In the genomic region with DNA sequence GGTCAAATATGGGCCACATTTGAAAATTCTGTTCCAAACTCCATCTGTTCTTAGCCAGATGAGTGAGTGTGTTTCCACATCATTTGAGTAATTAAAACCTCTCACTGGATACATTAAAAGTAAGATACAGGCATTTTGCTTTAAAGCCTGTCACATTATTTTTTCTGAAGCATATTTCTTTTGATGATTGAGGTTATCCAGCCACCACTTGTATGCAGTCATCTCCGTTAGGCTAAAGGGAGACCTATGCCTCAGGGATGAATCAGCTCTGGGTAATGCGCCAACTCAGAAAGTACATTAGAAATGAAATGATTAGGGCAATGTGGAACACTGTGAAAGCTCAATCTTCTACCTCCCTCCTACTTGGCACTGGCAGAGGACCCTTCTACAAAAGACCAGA, we compare ENCODE assay signal across 13 cellular contexts.
DNase-seq lines count a peak whose midpoint lies in the region; ATAC-seq and TF ChIP-seq lines count a peak whose summit lies in the region.
"Had no signal": no experiment of that assay in that cellular context is flagged by ENCODE, and none has a peak within 500 bp of the region (broad histone marks: within the 10 kb centered on the region; RNA-seq: fewer than 3 reads in every experiment).

No MANE protein-coding gene starts in this region.

- H3K4me2 ChIP-seq in OCI-LY7 (ENCODE audit: low read length) = no peak overlapping the region

- BruUV-seq in OCI-LY7 (replicated peaks; lab: Mats Ljungman, UMichigan) = no TSS peak

- no peak overlapping the region for H3K4me3 ChIP-seq in AG04450 (ENCODE audit: low read depth, low read length)
- H3K4me3 ChIP-seq in OCI-LY7 (ENCODE audit: low read depth, low read length, poor library complexity, severe bottlenecking) = no peak overlapping the region

- no peaks in the 10 kb centered on the region for H3K9me3 Mint-ChIP-seq in effector memory CD8-positive, alpha-beta T cell
- H3K9me3 Mint-ChIP-seq: activated T-cell treated with anti-CD3 and anti-CD28 coated beads, Interleukin-2, amount 50 U/mL, for 4 hours had no signal

- intact Hi-C loops in OCI-LY7 (cut with micrococcal nuclease; ENCODE audit: unreplicated experiment) = no loop called here

- no peaks in the 10 kb centered on the region for H3K36me3 ChIP-seq in OCI-LY7 (ENCODE audit: insufficient read depth, low read length)

- peaks cover 14 to 30% of the 10 kb centered on the region in 2 donors for H3K4me1 Mint-ChIP-seq in effector memory CD8-positive, alpha-beta T cell (ENCODE audit: low read depth in 2 of 2)

- H3K9me3 ChIP-seq in AG04450 (ENCODE audit: control insufficient read depth, insufficient read depth, low read length) = no peaks in the 10 kb centered on the region
- no peaks in the 10 kb centered on the region for H3K9me3 ChIP-seq in OCI-LY7 (ENCODE audit: low read length)

- DNase-seq in AG04450 (ENCODE audit: low read depth, low spot score) (peak; percentile 83), HT1080 (ENCODE audit: low read depth) (peak; percentile 94), amniotic epithelial cell (ENCODE audit: low read depth) (peak; percentile 98), hepatic stellate cell (ENCODE audit: low spot score) (peak; percentile 56), NCI-H1436 treated with DMSO at 0.1 percent for 48 hours (lab: John Stamatoyannopoulos, UW) (no peak), OCI-LY7 (ENCODE audit: low spot score) (no peak)
- no peak for DNase-seq in effector memory CD8-positive, alpha-beta T cell
- DNase-seq in activated CD8-positive, alpha-beta memory T cell treated with anti-CD3 and anti-CD28 coated beads for 24 hours = no peak
- DNase-seq: activated T-cell treated with anti-CD3 and anti-CD28 coated beads, Interleukin-2, amount 50 U/mL, for 4 hours; C1 segment of cervical spinal cord; NCI-H1105; small intestine; WERI-Rb-1 had no signal

- no peak overlapping the region for H3K27ac Mint-ChIP-seq in effector memory CD8-positive, alpha-beta T cell

- H3K4me1 ChIP-seq in OCI-LY7 (ENCODE audit: insufficient read depth, low read length, poor library complexity, severe bottlenecking) = no peaks in the 10 kb centered on the region

- H3K4me3 Mint-ChIP-seq in effector memory CD8-positive, alpha-beta T cell = no peak overlapping the region
- H3K4me3 Mint-ChIP-seq: activated T-cell treated with anti-CD3 and anti-CD28 coated beads, Interleukin-2, amount 50 U/mL, for 4 hours had no signal

- no peaks in the 10 kb centered on the region for H3K27me3 ChIP-seq in AG04450 (ENCODE audit: control insufficient read depth, insufficient read depth, low read length)

- CTCF ChIA-PET in AG04450 (lab: Charles Lee) (no interaction called here), OCI-LY7 (lab: Charles Lee; ENCODE audit: unreplicated experiment) (no interaction called here)

- H2AFZ ChIP-seq in OCI-LY7 (ENCODE audit: low read length) = no peak overlapping the region

- H3K27ac ChIP-seq in AG04450 (ENCODE audit: low read depth, low read length) (peak overlapping the region; percentile 49), OCI-LY7 (ENCODE audit: low read depth, low read length, poor library complexity, severe bottlenecking) (no peak overlapping the region)
- H3K27ac ChIP-seq: WERI-Rb-1 had no signal

- POLR2A ChIA-PET in AG04450 (lab: Yijun Ruan, JAX) = interaction anchor here (0.5 to 1.4 kb wide), 2 partner anchors 93 to 125 kb away, joined by 3 to 4 read pairs; a partner anchor contains a TSS
- POLR2A ChIA-PET in OCI-LY7 (lab: Charles Lee) = no interaction called here

- H3K36me3 Mint-ChIP-seq in effector memory CD8-positive, alpha-beta T cell (ENCODE audit: insufficient read depth) = no peaks in the 10 kb centered on the region

- no peaks in the 10 kb centered on the region for H3K79me2 ChIP-seq in OCI-LY7 (ENCODE audit: insufficient read depth, low read depth, low read length)

- ATAC-seq in effector memory CD8-positive, alpha-beta T cell (replicated peaks) = no peak
- ATAC-seq: activated T-cell treated with anti-CD3 and anti-CD28 coated beads, Interleukin-2, amount 50 U/mL, for 4 hours had no signal

- peaks cover 28 to 29% of the 10 kb centered on the region in 2 donors for H3K27me3 Mint-ChIP-seq in effector memory CD8-positive, alpha-beta T cell

- no peaks in the 10 kb centered on the region for H4K20me1 ChIP-seq in OCI-LY7 (ENCODE audit: insufficient read depth, low read length)

- no peak for TF ChIP-seq CTCF in AG04450 (IDR thresholded peaks at IDR 0.05; ENCODE audit: low read depth, low read length)
- TF ChIP-seq CTCF in OCI-LY7 (conservative IDR thresholded peaks at IDR 0.05; ENCODE audit: low read length) = no peak

- no peaks in the 10 kb centered on the region for H3K9me2 ChIP-seq in OCI-LY7 (ENCODE audit: insufficient read depth, low read length)

Comparison
In these comparisons a context has a peak if more than half of its experiments do, and no peak if none do; other contexts are left out.
1. DNase-seq: peak in AG04450 (single experiment), HT1080 (single experiment), amniotic epithelial cell (single experiment) and hepatic stellate cell (single experiment); none in NCI-H1436 treated with DMSO at 0.1 percent for 48 hours (single experiment), effector memory CD8-positive, alpha-beta T cell (0 of 3), activated CD8-positive, alpha-beta memory T cell treated with anti-CD3 and anti-CD28 coated beads for 24 hours (single experiment) and OCI-LY7 (single experiment).